1 cellular context compared by ENCODE assay signal in genomic region chr14:67358914-67359313, GRCh38.
TF ChIP-seq lines count a peak whose summit lies in the region.

No MANE protein-coding gene starts in this region.

TF ChIP-seq in GM23338, 12 proteins besides CTCF, POLR2A, EP300 and RAD21 (continued from another document):
- no peak for TF ChIP-seq ZNF462 (CRISPR knock-in tag; IDR thresholded peaks at IDR 0.05)
- TF ChIP-seq NANOG (IDR thresholded peaks at IDR 0.05; ENCODE audit: borderline replicate concordance), result no peak
- TF ChIP-seq, protein P1, sequence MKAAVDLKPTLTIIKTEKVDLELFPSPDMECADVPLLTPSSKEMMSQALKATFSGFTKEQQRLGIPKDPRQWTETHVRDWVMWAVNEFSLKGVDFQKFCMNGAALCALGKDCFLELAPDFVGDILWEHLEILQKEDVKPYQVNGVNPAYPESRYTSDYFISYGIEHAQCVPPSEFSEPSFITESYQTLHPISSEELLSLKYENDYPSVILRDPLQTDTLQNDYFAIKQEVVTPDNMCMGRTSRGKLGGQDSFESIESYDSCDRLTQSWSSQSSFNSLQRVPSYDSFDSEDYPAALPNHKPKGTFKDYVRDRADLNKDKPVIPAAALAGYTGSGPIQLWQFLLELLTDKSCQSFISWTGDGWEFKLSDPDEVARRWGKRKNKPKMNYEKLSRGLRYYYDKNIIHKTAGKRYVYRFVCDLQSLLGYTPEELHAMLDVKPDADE (IDR thresholded peaks at IDR 0.05), result no peak
- TF ChIP-seq EZH2phosphoT487 (IDR thresholded peaks at IDR 0.05; ENCODE audit: unreplicated experiment), result no peak
- no peak for TF ChIP-seq ZNF331 (CRISPR knock-in tag; IDR thresholded peaks at IDR 0.05; ENCODE audit: low read depth)
